Comparison of ENCODE assay signal across 25 cellular contexts in genomic region chr3:158701666-158702065, GRCh38. TPM values are rescaled to one million over a fixed set of nuclear protein-coding genes. Genes with fewer than 3 reads are reported as not detected.
DNase-seq lines count a peak whose midpoint lies in the region; ATAC-seq and TF ChIP-seq lines count a peak whose summit lies in the region.
"Had no signal": no experiment of that assay in that cellular context is flagged by ENCODE, and none has a peak within 500 bp of the region (broad histone marks: within the 10 kb centered on the region; RNA-seq: fewer than 3 reads in every experiment).

No MANE protein-coding gene starts in this region.

- peaks cover 89% of the 10 kb centered on the region for H3K36me3 Mint-ChIP-seq in Calu3 (ENCODE audit: insufficient read depth, unreplicated experiment)
- H3K36me3 Mint-ChIP-seq in central memory CD8-positive, alpha-beta T cell (ENCODE audit: insufficient read depth): peaks cover 4% of the 10 kb centered on the region

- peaks cover 12% of the 10 kb centered on the region for H3K4me1 Mint-ChIP-seq in Calu3 (ENCODE audit: low read depth, unreplicated experiment)
- H3K4me1 Mint-ChIP-seq in central memory CD8-positive, alpha-beta T cell: peaks cover 18% of the 10 kb centered on the region

- H2AK5ac ChIP-seq in mesenchymal stem cell (ENCODE audit: low read length, severe bottlenecking): no peak overlapping the region

- no peaks in the 10 kb centered on the region for H3K9me3 Mint-ChIP-seq in Calu3 (ENCODE audit: low read depth, unreplicated experiment)
- H3K9me3 Mint-ChIP-seq in central memory CD8-positive, alpha-beta T cell: no peaks in the 10 kb centered on the region
- H3K9me3 Mint-ChIP-seq: activated naive CD4-positive, alpha-beta T cell treated with anti-CD3 and anti-CD28 coated beads, Interleukin-2, amount 50 U/mL, for 72 hours; activated T-helper 1 cell treated with anti-CD3 and anti-CD28 coated beads, Interleukin-12 subunit alpha, Interleukin-12 subunit beta, Interleukin-2, Interleukin-4 antibody, amounts not matched to agents 30 ng/mL and 10 ng/mL and 1 ng/mL, durations not matched to agents 14 hours and 24 hours and 36 hours; naive B cell; type B pancreatic cell; WTC11 had no signal

- H3K18ac ChIP-seq in mesenchymal stem cell (ENCODE audit: low read depth in 1 of 2, low read length in 2 of 2): no peak overlapping the region

- H3K4me3 Mint-ChIP-seq in Calu3 (ENCODE audit: low read depth, unreplicated experiment): no peak overlapping the region
- no peak overlapping the region for H3K4me3 Mint-ChIP-seq in central memory CD8-positive, alpha-beta T cell
- H3K4me3 Mint-ChIP-seq: activated T-helper 1 cell treated with anti-CD3 and anti-CD28 coated beads, Interleukin-12 subunit alpha, Interleukin-12 subunit beta, Interleukin-2, Interleukin-4 antibody, amounts not matched to agents 30 ng/mL and 10 ng/mL and 1 ng/mL, durations not matched to agents 14 hours and 24 hours and 36 hours; naive B cell; type B pancreatic cell; WTC11 had no signal

- H2BK5ac ChIP-seq in mesenchymal stem cell (ENCODE audit: low read depth, low read length, poor library complexity, severe bottlenecking): no peak overlapping the region

- CTCF ChIA-PET in Calu3 (lab: Charles Lee): interaction anchor here (0.7 to 1.1 kb wide), 2 partner anchors 15 to 88 kb away, joined by 3 to 4 read pairs; no protein-coding TSS in a partner anchor

- peaks cover 0 to 28% of the 10 kb centered on the region in 2 experiments for H3K36me3 ChIP-seq in mesenchymal stem cell (ENCODE audit: control insufficient read depth in 1 of 2, insufficient read depth in 2 of 2, low read depth in 1 of 2, low read length in 2 of 2)
- H3K36me3 ChIP-seq: ascending aorta had no signal

- intact Hi-C loops in Calu3 (cut with micrococcal nuclease; ENCODE audit: unreplicated experiment) (no loop called here), Right ventricle myocardium inferior (cut with DNase I) (no loop called here)

- H3K79me1 ChIP-seq in mesenchymal stem cell (replicated peaks; ENCODE audit: low read length, poor library complexity, severe bottlenecking): peaks cover 18% of the 10 kb centered on the region

- TF ChIP-seq CTCF in Calu3 (IDR thresholded peaks at IDR 0.05; ENCODE audit: unreplicated experiment): no peak

- H2BK12ac ChIP-seq in mesenchymal stem cell (ENCODE audit: low read length in 2 of 2): no peak overlapping the region

- no peaks in the 10 kb centered on the region for H3K9me3 ChIP-seq in mesenchymal stem cell (ENCODE audit: control insufficient read depth, low read length)
- H3K9me3 ChIP-seq: ascending aorta, BLaER1, gastroesophageal sphincter, left ventricle myocardium inferior had no signal

- DNase-seq in Calu3: no peak
- DNase-seq in LHCN-M2 (ENCODE audit: low read depth): peak; percentile 60
- no peak for DNase-seq in central memory CD8-positive, alpha-beta T cell (ENCODE audit: low spot score in 2 of 2)
- DNase-seq in mesenchymal stem cell: no peak
- no peak for DNase-seq in Right ventricle myocardium inferior (ENCODE audit: missing footprints)
- no peak for DNase-seq in GOT3 (lab: John Stamatoyannopoulos, UW)
- no peak for DNase-seq in caudate nucleus (lab: John Stamatoyannopoulos, UW)
- DNase-seq: activated CD4-positive, alpha-beta T cell treated with anti-CD3 and anti-CD28 coated beads, Interleukin-2, amount 50 U/mL, for 1 hour; hypothalamus; KBM-7; left ventricle myocardium inferior; naive B cell; NCI-H146; NCI-H524 treated with DMSO at 0.1 percent for 48 hours; NK-92 treated with Interleukin-12 subunit alpha and Interleukin-12 subunit beta, amount 100 ng/mL, for 24 hours had no signal

- H3K9ac ChIP-seq in mesenchymal stem cell (ENCODE audit: low read length): peak overlapping the region; percentile 41
- H3K9ac ChIP-seq: BLaER1 had no signal

- WGBS in mesenchymal stem cell: 75% methylated on average over 1 of the region's 3 CpGs

- no peak overlapping the region for H3K14ac ChIP-seq in mesenchymal stem cell (ENCODE audit: low read length in 2 of 2)

- no peak for ATAC-seq in central memory CD8-positive, alpha-beta T cell (replicated peaks; ENCODE audit: extremely low read depth, poor library complexity, severe bottlenecking)
- ATAC-seq in Right ventricle myocardium inferior: no peak
- ATAC-seq in GM21390 (IDR thresholded peaks at IDR 0.05; ENCODE audit: unreplicated experiment): no peak
- ATAC-seq: activated naive CD4-positive, alpha-beta T cell treated with anti-CD3 and anti-CD28 coated beads, Interleukin-2, amount 50 U/mL, for 72 hours; gastroesophageal sphincter; WTC11 had no signal

- H3K23ac ChIP-seq in mesenchymal stem cell (ENCODE audit: low read length in 2 of 2): no peak overlapping the region

- no peaks in the 10 kb centered on the region for H3K27me3 ChIP-seq in mesenchymal stem cell (ENCODE audit: control insufficient read depth in 1 of 2, insufficient read depth in 1 of 2, low read length in 2 of 2)
- H3K27me3 ChIP-seq: ascending aorta, BLaER1, gastroesophageal sphincter had no signal

- no peak overlapping the region for H2BK120ac ChIP-seq in mesenchymal stem cell (ENCODE audit: low read depth, low read length)

- H3K27ac Mint-ChIP-seq in Calu3 (ENCODE audit: unreplicated experiment): peak overlapping the region; percentile 14
- H3K27ac Mint-ChIP-seq in central memory CD8-positive, alpha-beta T cell (ENCODE audit: low read depth): peak overlapping the region; percentile 45
- H3K27ac Mint-ChIP-seq: activated T-helper 1 cell treated with anti-CD3 and anti-CD28 coated beads, Interleukin-12 subunit alpha, Interleukin-12 subunit beta, Interleukin-2, Interleukin-4 antibody, amounts not matched to agents 30 ng/mL and 10 ng/mL and 1 ng/mL, durations not matched to agents 14 hours and 24 hours and 36 hours; WTC11 had no signal

- no TSS peak for BruUV-seq in Calu3 (replicated peaks; lab: Mats Ljungman, UMichigan)

- no peak overlapping the region for H4K91ac ChIP-seq in mesenchymal stem cell (ENCODE audit: low read length)

- H3K4me2 ChIP-seq in mesenchymal stem cell (ENCODE audit: low read length, poor library complexity, severe bottlenecking): no peak overlapping the region
- H3K4me2 ChIP-seq: BLaER1 had no signal

- H4K8ac ChIP-seq in mesenchymal stem cell (ENCODE audit: low read length): no peak overlapping the region

- H3K4ac ChIP-seq in mesenchymal stem cell (ENCODE audit: low read depth in 1 of 2, low read length in 2 of 2): no peak overlapping the region

- peaks cover 1% of the 10 kb centered on the region for H3K4me1 ChIP-seq in mesenchymal stem cell (ENCODE audit: control insufficient read depth, insufficient read depth, low read depth, low read length)
- H3K4me1 ChIP-seq: ascending aorta, BLaER1 had no signal

- H2AFZ ChIP-seq in mesenchymal stem cell (ENCODE audit: low read depth, low read length): no peak overlapping the region

- H3K27me3 Mint-ChIP-seq in Calu3 (ENCODE audit: unreplicated experiment): no peaks in the 10 kb centered on the region
- no peaks in the 10 kb centered on the region for H3K27me3 Mint-ChIP-seq in central memory CD8-positive, alpha-beta T cell
- H3K27me3 Mint-ChIP-seq: naive B cell, type B pancreatic cell had no signal

- peak overlapping the region; percentile 28 for H3K27ac ChIP-seq in mesenchymal stem cell (ENCODE audit: low read length, poor library complexity, severe bottlenecking)
- no peak overlapping the region for H3K27ac ChIP-seq in caudate nucleus (ENCODE audit: low read depth, low read length)
- H3K27ac ChIP-seq: BLaER1, gastroesophageal sphincter, left ventricle myocardium inferior had no signal

- H3K4me3 ChIP-seq in mesenchymal stem cell (ENCODE audit: insufficient read depth in 1 of 2, low read depth in 1 of 2, low read length in 2 of 2): no peak overlapping the region
- H3K4me3 ChIP-seq: ascending aorta, BLaER1, gastroesophageal sphincter, left ventricle myocardium inferior had no signal

- no peak overlapping the region for H2BK15ac ChIP-seq in mesenchymal stem cell (ENCODE audit: low read depth, poor library complexity, severe bottlenecking)

RNA-seq across cellular contexts. Expression of gene LXN, which starts 29.2 kb away (rescaled TPM):
- 42.8 and 43.4 TPM in 2 replicates for total RNA-seq in Calu3 (2022)
- not detected in 2 replicates for total RNA-seq in LHCN-M2 (2014; rRNA removed)
- polyA plus RNA-seq in LHCN-M2 (2012): not detected
- 21.3 TPM for polyA plus RNA-seq in mesenchymal stem cell (2013, experiment 1 of 2)
- 21.1 TPM for polyA plus RNA-seq in mesenchymal stem cell (2013, experiment 2 of 2)
- 3.9 TPM for total RNA-seq in Right ventricle myocardium inferior
- total RNA-seq: Daoy had no signal

RNA-seq across cellular contexts. Expression of gene RARRES1, which starts 30.6 kb away (rescaled TPM):
- total RNA-seq in Calu3 (2022) (1,088 and 1,195 TPM in 2 replicates), LHCN-M2 (2014; rRNA removed) (0.26 and 0.34 TPM in 2 replicates), Right ventricle myocardium inferior (22.3 TPM)
- polyA plus RNA-seq in LHCN-M2 (2012): 0.26 TPM
- polyA plus RNA-seq in mesenchymal stem cell (2013, experiment 1 of 2): 1.3 TPM
- polyA plus RNA-seq in mesenchymal stem cell (2013, experiment 2 of 2): 0.63 TPM
- total RNA-seq: activated naive CD4-positive, alpha-beta T cell treated with anti-CD3 and anti-CD28 coated beads, Interleukin-2, amount 50 U/mL, for 72 hours; activated T-helper 1 cell treated with anti-CD3 and anti-CD28 coated beads, Interleukin-12 subunit alpha, Interleukin-12 subunit beta, Interleukin-2, Interleukin-4 antibody, amounts not matched to agents 30 ng/mL and 10 ng/mL and 1 ng/mL, durations not matched to agents 14 hours and 24 hours and 36 hours; Daoy; T-helper 2 cell treated with Interferon-gamma antibody and Interleukin-4, amounts not matched to agents 100 ng/mL and 5 ng/mL, for 36 hours had no signal

RNA-seq across cellular contexts. Expression of gene GFM1, which starts 57.3 kb away (rescaled TPM):
- total RNA-seq in Calu3 (2022) (77.3 and 77.9 TPM in 2 replicates), LHCN-M2 (2014; rRNA removed) (58.2 and 75.2 TPM in 2 replicates), Right ventricle myocardium inferior (60.1 TPM)
- polyA plus RNA-seq in LHCN-M2 (2012): 14.1 TPM
- polyA plus RNA-seq in mesenchymal stem cell (2013, experiment 1 of 2): 20.4 TPM
- 21.4 TPM for polyA plus RNA-seq in mesenchymal stem cell (2013, experiment 2 of 2)

Comparison
In these comparisons a context has a peak if more than half of its experiments do, and no peak if none do; other contexts are left out.
1. RNA of gene RARRES1, which starts 30.6 kb away (total RNA-seq): 1,088 to 1,195 TPM in Calu3; 22.3 TPM in Right ventricle myocardium inferior (single experiment) and 0.26 to 0.34 TPM in LHCN-M2; every median in the first group is over 10 times any median in the second.